ENCODE assay signal across 18 cellular contexts in the genomic region with DNA sequence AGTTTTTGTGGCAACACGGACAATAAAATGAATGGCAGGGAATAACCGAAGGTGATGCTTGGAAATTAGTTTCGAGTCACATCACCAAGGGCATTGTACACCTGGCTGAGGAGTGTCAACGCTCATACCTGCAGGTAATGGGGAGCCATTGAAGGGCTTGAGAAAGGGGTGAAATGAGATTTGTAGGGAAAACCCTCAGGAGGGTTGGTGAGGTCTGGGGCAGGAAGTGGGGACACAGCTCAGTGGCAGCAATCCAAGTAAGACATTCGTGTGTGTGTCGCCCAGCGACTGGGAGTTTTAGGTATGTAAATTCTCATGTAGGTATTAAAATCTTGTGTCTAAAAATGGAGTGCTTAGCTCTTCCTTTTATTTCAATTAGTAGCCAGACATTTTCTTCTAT. TPM values are rescaled to one million over a fixed set of nuclear protein-coding genes. Genes with fewer than 3 reads are reported as not detected.
DNase-seq lines count a peak whose midpoint lies in the region; ATAC-seq, FAIRE-seq and TF ChIP-seq lines count a peak whose summit lies in the region.
"Had no signal": no experiment of that assay in that cellular context is flagged by ENCODE, and none has a peak within 500 bp of the region (broad histone marks: within the 10 kb centered on the region; RNA-seq: fewer than 3 reads in every experiment).

No MANE protein-coding gene starts in this region.

- H2BK12ac ChIP-seq in trophoblast cell (ENCODE audit: low read length) = no peak overlapping the region

- H3K27ac ChIP-seq in trophoblast cell (ENCODE audit: low read depth, low read length) = no peak overlapping the region
- H3K27ac ChIP-seq: C4-2B had no signal

- peak; percentile 40; the same call in 1 of the 2 replicates for TF ChIP-seq POLR2A in GM12891 (IDR thresholded peaks at IDR 0.05; ENCODE audit: low read depth, low read length)

- no peaks in the 10 kb centered on the region for H3K27me3 Mint-ChIP-seq in activated naive CD8-positive, alpha-beta T cell treated with anti-CD3 and anti-CD28 coated beads, Interleukin-2, amount 50 U/mL, for 24 hours
- H3K27me3 Mint-ChIP-seq: dendritic cell treated with granulocyte-macrophage colony-stimulating factor and Interleukin-4, amounts not matched to agents 40 ng/mL and 50 ng/mL, for 4 days had no signal

- H3K4ac ChIP-seq in trophoblast cell (ENCODE audit: low read depth, low read length) = no peak overlapping the region

- H3K79me2 ChIP-seq in trophoblast cell (ENCODE audit: control insufficient read depth, insufficient read depth, low read length, poor library complexity) = no peaks in the 10 kb centered on the region

- ATAC-seq in GM19351 (IDR thresholded peaks at IDR 0.05; ENCODE audit: unreplicated experiment) (peak; percentile 45), HG03045 (IDR thresholded peaks at IDR 0.05; ENCODE audit: unreplicated experiment) (peak; percentile 47), HG03280 (IDR thresholded peaks at IDR 0.05; ENCODE audit: unreplicated experiment) (no peak)
- no peak for ATAC-seq in activated naive CD8-positive, alpha-beta T cell treated with anti-CD3 and anti-CD28 coated beads, Interleukin-2, amount 50 U/mL, for 24 hours
- ATAC-seq: activated T-cell treated with anti-CD3 and anti-CD28 coated beads, Interleukin-2, amount 50 U/mL, for 4 hours; Panc1 had no signal

- H3K79me1 ChIP-seq in trophoblast cell (ENCODE audit: low read length) = no peaks in the 10 kb centered on the region

- no peak overlapping the region for H4K12ac ChIP-seq in trophoblast cell (ENCODE audit: low read depth, low read length)

- no CpG with 5 or more reads among the region's 7 CpGs for WGBS in trophoblast cell (ENCODE audit: extremely low coverage, insufficient coverage, insufficient read length)

- peak overlapping the region; percentile 68 for H3K27ac Mint-ChIP-seq in activated naive CD8-positive, alpha-beta T cell treated with anti-CD3 and anti-CD28 coated beads, Interleukin-2, amount 50 U/mL, for 24 hours
- H3K27ac Mint-ChIP-seq: dendritic cell treated with granulocyte-macrophage colony-stimulating factor and Interleukin-4, amounts not matched to agents 40 ng/mL and 50 ng/mL, for 4 days had no signal

- H3K4me1 ChIP-seq in trophoblast cell (ENCODE audit: control insufficient read depth in 1 of 2, insufficient read depth in 2 of 2, low read length in 2 of 2) = peaks cover 0 to 6% of the 10 kb centered on the region in 2 experiments
- H3K4me1 ChIP-seq: HAP-1 had no signal

- no peak overlapping the region for H2BK5ac ChIP-seq in trophoblast cell (ENCODE audit: low read depth, low read length, poor library complexity)

- DNase-seq in GM12891 (ENCODE audit: insufficient read length, low spot score) (no peak), GM19240 (ENCODE audit: insufficient read length, low spot score) (no peak), AML-193 (lab: John Stamatoyannopoulos, UW) (no peak), trophoblast cell (no peak)
- no peak for DNase-seq in activated naive CD8-positive, alpha-beta T cell treated with anti-CD3 and anti-CD28 coated beads, Interleukin-2, amount 50 U/mL, for 24 hours
- DNase-seq: activated CD4-positive, CD25-positive, alpha-beta regulatory T cell treated with anti-CD3 and anti-CD28 coated beads, Interleukin-2, amount 50 U/mL, for 72 hours; activated T-cell treated with anti-CD3 and anti-CD28 coated beads, Interleukin-2, amount 50 U/mL, for 4 hours; NCI-H510A; nucleus accumbens; substantia nigra had no signal

- H3K4me3 ChIP-seq in trophoblast cell (ENCODE audit: low read depth, low read length) = no peak overlapping the region
- H3K4me3 ChIP-seq: HAP-1, lung had no signal

- no peak overlapping the region for H3K14ac ChIP-seq in trophoblast cell (ENCODE audit: low read length)

- no peak overlapping the region for H2BK120ac ChIP-seq in trophoblast cell (ENCODE audit: insufficient read depth, low read length, poor library complexity)

- no peak overlapping the region for H2AK5ac ChIP-seq in trophoblast cell (ENCODE audit: low read length)

- H3K4me3 Mint-ChIP-seq in activated naive CD8-positive, alpha-beta T cell treated with anti-CD3 and anti-CD28 coated beads, Interleukin-2, amount 50 U/mL, for 24 hours = no peak overlapping the region
- H3K4me3 Mint-ChIP-seq: activated T-cell treated with anti-CD3 and anti-CD28 coated beads, Interleukin-2, amount 50 U/mL, for 4 hours; dendritic cell treated with granulocyte-macrophage colony-stimulating factor and Interleukin-4, amounts not matched to agents 40 ng/mL and 50 ng/mL, for 4 days had no signal

- no peak overlapping the region for H3K9ac ChIP-seq in trophoblast cell (ENCODE audit: low read length)

- H3K9me3 Mint-ChIP-seq in activated naive CD8-positive, alpha-beta T cell treated with anti-CD3 and anti-CD28 coated beads, Interleukin-2, amount 50 U/mL, for 24 hours = no peaks in the 10 kb centered on the region
- H3K9me3 Mint-ChIP-seq: activated T-cell treated with anti-CD3 and anti-CD28 coated beads, Interleukin-2, amount 50 U/mL, for 4 hours; dendritic cell treated with granulocyte-macrophage colony-stimulating factor and Interleukin-4, amounts not matched to agents 40 ng/mL and 50 ng/mL, for 4 days had no signal

- FAIRE-seq in GM12891 (lab: Jason Lieb, UNC) = peak; percentile 85

- no peak overlapping the region for H3K23ac ChIP-seq in trophoblast cell (ENCODE audit: low read length)

- H3K9me3 ChIP-seq in trophoblast cell (ENCODE audit: insufficient read depth, low read depth, low read length) = no peaks in the 10 kb centered on the region
- H3K9me3 ChIP-seq: HAP-1 had no signal

- H2AFZ ChIP-seq in trophoblast cell (ENCODE audit: insufficient read depth, low read length, poor library complexity) = no peak overlapping the region

- H3K27me3 ChIP-seq in trophoblast cell (ENCODE audit: insufficient read depth, low read length) = no peaks in the 10 kb centered on the region

- H3K4me2 ChIP-seq in trophoblast cell (ENCODE audit: low read length) = no peak overlapping the region

- no peak overlapping the region for H4K91ac ChIP-seq in trophoblast cell (ENCODE audit: low read depth, low read length)

- H3K36me3 Mint-ChIP-seq in activated naive CD8-positive, alpha-beta T cell treated with anti-CD3 and anti-CD28 coated beads, Interleukin-2, amount 50 U/mL, for 24 hours (ENCODE audit: low read depth) = peaks cover 75% of the 10 kb centered on the region

- no peak overlapping the region for H4K8ac ChIP-seq in trophoblast cell (ENCODE audit: low read depth, low read length)

- peaks cover 17% of the 10 kb centered on the region for H3K4me1 Mint-ChIP-seq in activated naive CD8-positive, alpha-beta T cell treated with anti-CD3 and anti-CD28 coated beads, Interleukin-2, amount 50 U/mL, for 24 hours

- no peak overlapping the region for H3K18ac ChIP-seq in trophoblast cell (ENCODE audit: low read length)

- no peaks in the 10 kb centered on the region for H3K36me3 ChIP-seq in trophoblast cell (ENCODE audit: control insufficient read depth in 1 of 2, insufficient read depth in 2 of 2, low read length in 2 of 2)

TF ChIP-seq in GM12891, 5 proteins besides CTCF, POLR2A, EP300 and RAD21:
- TF ChIP-seq SPI1 (IDR thresholded peaks at IDR 0.05; ENCODE audit: low read depth, low read length) = peak; percentile 37; the same call in 1 of the 2 replicates
- peak; percentile 77; the same call in 1 of the 2 replicates for TF ChIP-seq POU2F2 (IDR thresholded peaks at IDR 0.05; ENCODE audit: low read depth, low read length)
- no peak for TF ChIP-seq PAX5 (IDR thresholded peaks at IDR 0.05; ENCODE audit: insufficient read depth, low read length, severe bottlenecking)
- no peak for TF ChIP-seq TAF1 (IDR thresholded peaks at IDR 0.05; ENCODE audit: low read depth, low read length)
- TF ChIP-seq POLR2AphosphoS5 (IDR thresholded peaks at IDR 0.05; ENCODE audit: low read depth, low read length) = peak; percentile 68; the same call in 1 of the 2 replicates

RNA-seq across cellular contexts. Expression of a gene that starts 14.3 kb away (rescaled TPM):
- polyA plus RNA-seq in GM12891 (2012; ENCODE audit: low read depth, missing spikeins) = 24.6 TPM
- polyA plus RNA-seq in trophoblast cell (2013) = 3.0 and 3.7 TPM in 2 replicates

Comparison
In these comparisons a context has a peak if more than half of its experiments do, and no peak if none do; other contexts are left out.
1. ATAC-seq: peak in GM19351 (single experiment) and HG03045 (single experiment); none in activated naive CD8-positive, alpha-beta T cell treated with anti-CD3 and anti-CD28 coated beads, Interleukin-2, amount 50 U/mL, for 24 hours (single experiment) and HG03280 (single experiment).